8 cellular contexts compared by ENCODE assay signal in genomic region chr17:75130632-75131277, GRCh38. TPM values are rescaled to one million over a fixed set of nuclear protein-coding genes. Genes with fewer than 3 reads are reported as not detected.
DNase-seq lines count a peak whose midpoint lies in the region; ATAC-seq and TF ChIP-seq lines count a peak whose summit lies in the region.

No MANE protein-coding gene starts in this region.

- H3K27ac ChIP-seq in temporal lobe (ENCODE audit: low read depth, low read length) = peak overlapping the region; percentile 78

- DNase-seq in ELR (ENCODE audit: low read depth) (peak; percentile 85), NCI-H82 (lab: John Stamatoyannopoulos, UW) (peak; percentile 94), activated T-cell treated with anti-CD3 and anti-CD28 coated beads for 48 hours (ENCODE audit: low read depth) (peak; percentile 43), erythroblast (lab: John Stamatoyannopoulos, UW) (peak; percentile 65 to 71), myocyte (ENCODE audit: low read depth) (peak; percentile 63), NCI-H2196 (lab: John Stamatoyannopoulos, UW; ENCODE audit: unreplicated experiment) (no peak)

- peak; percentile 10 for ATAC-seq in HG02642 (IDR thresholded peaks at IDR 0.05; ENCODE audit: poor library complexity, unreplicated experiment)

- no peak for TF ChIP-seq POLR2A in erythroblast (IDR thresholded peaks at IDR 0.05; ENCODE audit: low read length)

RNA-seq across cellular contexts. Expression of gene NT5C, which starts 0.8 kb away (rescaled TPM):
- total RNA-seq in myocyte (64.4 and 70.8 TPM in 2 replicates), temporal lobe (22.1 TPM)
- polyA plus RNA-seq in myocyte (2012) = 40.3 TPM

RNA-seq across cellular contexts. Expression of gene ARMC7, which starts 21.0 kb away (rescaled TPM):
- 3.6 and 4.4 TPM in 2 replicates for total RNA-seq in myocyte
- polyA plus RNA-seq in myocyte (2012) = 11.9 TPM
- total RNA-seq in temporal lobe = 2.2 TPM

RNA-seq across cellular contexts. Expression of gene JPT1, which starts 23.6 kb away (rescaled TPM):
- 469 and 635 TPM in 2 replicates for total RNA-seq in myocyte
- polyA plus RNA-seq in myocyte (2012) = 503 TPM
- 445 TPM for total RNA-seq in temporal lobe

RNA-seq across cellular contexts. Expression of gene SLC16A5, which starts 43.0 kb away (rescaled TPM):
- total RNA-seq in myocyte = 0.88 and 1.6 TPM in 2 replicates
- polyA plus RNA-seq in myocyte (2012) = 0.73 TPM
- total RNA-seq in temporal lobe = 0.98 TPM

RNA-seq across cellular contexts. Expression of gene SUMO2, which starts 52.0 kb away (rescaled TPM):
- total RNA-seq in myocyte (62.2 and 66.8 TPM in 2 replicates), temporal lobe (102 TPM)
- 238 TPM for polyA plus RNA-seq in myocyte (2012)
